Comparison of ENCODE assay signal across 8 cellular contexts in genomic region chr19:58520257-58520599, GRCh38. TPM values are rescaled to one million over a fixed set of nuclear protein-coding genes. Genes with fewer than 3 reads are reported as not detected.
DNase-seq lines count a peak whose midpoint lies in the region; ATAC-seq and TF ChIP-seq lines count a peak whose summit lies in the region.

No MANE protein-coding gene starts in this region.

- H2BK12ac ChIP-seq in neuronal stem cell (ENCODE audit: low read length), result no peak overlapping the region

- CTCF ChIA-PET in CD4-positive, alpha-beta memory T cell (lab: Charles Lee; ENCODE audit: partially characterized antibody), result interaction anchor here (0.7 to 13.8 kb wide), 28 partner anchors 9 to 604 kb away, joined by 3 to 260 read pairs (median 4); partner anchors contain the start of genes CHMP2A, MZF1, SLC27A5 and TRIM28
- CTCF ChIA-PET in PC-3 (lab: Charles Lee), result interaction anchor here (0.6 to 1.4 kb wide), 3 partner anchors 24 to 158 kb away, joined by 5 to 9 read pairs (median 5); partner anchors contain the start of genes TRIM28 and ZNF497

- intact Hi-C loops in CD4-positive, alpha-beta memory T cell (cut with micrococcal nuclease), result loop anchor here (1.0 kb wide), 2 partner anchors 53 to 61 kb away; partner anchors contain the start of gene MZF1
- intact Hi-C loops in PC-3 (cut with micrococcal nuclease), result no loop called here

- H3K4me3 ChIP-seq in CD4-positive, alpha-beta memory T cell (ENCODE audit: low read length in 2 of 2), result peak overlapping the region; percentile 81 to 88
- H3K4me3 ChIP-seq in PC-3 (ENCODE audit: low read length) (peak overlapping the region; percentile 89), epithelial cell of esophagus (ENCODE audit: low read length) (peak overlapping the region; percentile 73), neuronal stem cell (ENCODE audit: low read length in 2 of 2) (peak overlapping the region; percentile 53 to 89)

- WGBS in neuronal stem cell (ENCODE audit: extremely low coverage in 2 of 2, insufficient read length in 2 of 2, insufficient replicate concordance in 1 of 2), 2 donors, result no CpG with 5 or more reads among the region's 7 CpGs

- peak overlapping the region; percentile 92 to 97 (median 95) for H3K4me3 Mint-ChIP-seq in CD4-positive, alpha-beta memory T cell

- no peaks in the 10 kb centered on the region for H3K27me3 ChIP-seq in CD4-positive, alpha-beta memory T cell (ENCODE audit: insufficient read depth, low read length)
- H3K27me3 ChIP-seq in PC-3 (ENCODE audit: low read length), result no peaks in the 10 kb centered on the region
- peaks cover 0 to 4% (median 0%) of the 10 kb centered on the region in 3 experiments for H3K27me3 ChIP-seq in neuronal stem cell (ENCODE audit: control insufficient read depth in 3 of 3, insufficient read depth in 3 of 3, low read depth in 1 of 3, low read length in 3 of 3)

- H3K4me1 Mint-ChIP-seq in CD4-positive, alpha-beta memory T cell, result peaks cover 14 to 47% (median 28%) of the 10 kb centered on the region in 4 donors

- peaks cover 14% of the 10 kb centered on the region for H3K79me1 ChIP-seq in neuronal stem cell (ENCODE audit: low read depth, low read length)

- no peaks in the 10 kb centered on the region for H3K9me2 ChIP-seq in PC-3 (replicated peaks; ENCODE audit: low read length)

- H3K9me3 ChIP-seq in CD4-positive, alpha-beta memory T cell (ENCODE audit: control insufficient read depth in 1 of 2, low read length in 2 of 2), result no peaks in the 10 kb centered on the region
- H3K9me3 ChIP-seq in PC-3 (ENCODE audit: low read length), result no peaks in the 10 kb centered on the region
- H3K9me3 ChIP-seq in neuronal stem cell (replicated peaks in 1 of 2; ENCODE audit: control insufficient read depth in 2 of 2, insufficient read depth in 1 of 2, low read depth in 1 of 2, low read length in 2 of 2), result no peaks in the 10 kb centered on the region

- H2BK15ac ChIP-seq in neuronal stem cell (ENCODE audit: low read length), result no peak overlapping the region

- peak overlapping the region; percentile 32 for H2AK5ac ChIP-seq in neuronal stem cell (ENCODE audit: low read depth, low read length)

- no peak overlapping the region for H3K4ac ChIP-seq in neuronal stem cell (ENCODE audit: low read length)

- H3K23ac ChIP-seq in neuronal stem cell (ENCODE audit: low read depth, low read length, poor library complexity), result peak overlapping the region; percentile 98

- POLR2A ChIA-PET in CD4-positive, alpha-beta memory T cell (lab: Charles Lee; ENCODE audit: partially characterized antibody), result interaction anchor here (0.7 to 5.4 kb wide), 30 partner anchors 12 to 1109 kb away, joined by 3 to 96 read pairs (median 8); partner anchors contain the start of genes CHMP2A, ERVK3-1, MZF1 and RPS5
- POLR2A ChIA-PET in PC-3 (lab: Charles Lee; ENCODE audit: unreplicated experiment), result interaction anchor here (0.7 to 1.7 kb wide), 3 partner anchors 24 to 35 kb away, joined by 3 to 11 read pairs (median 6); partner anchors contain the start of genes CHMP2A and TRIM28

- H3K4me2 ChIP-seq in PC-3 (ENCODE audit: low read length), result peak overlapping the region; percentile 95
- H3K4me2 ChIP-seq in neuronal stem cell (ENCODE audit: insufficient read depth, low read length, poor library complexity, severe bottlenecking), result peak overlapping the region; percentile 85

- peak overlapping the region; percentile 93 for H2BK5ac ChIP-seq in neuronal stem cell (ENCODE audit: low read length)

- peaks cover 37% of the 10 kb centered on the region for H3K79me2 ChIP-seq in PC-3 (ENCODE audit: low read length)

- H3K9ac ChIP-seq in PC-3 (ENCODE audit: low read length) (peak overlapping the region; percentile 94), neuronal stem cell (ENCODE audit: low read depth, low read length, poor library complexity) (peak overlapping the region; percentile 99)

- peak overlapping the region; percentile 44 for H2BK120ac ChIP-seq in neuronal stem cell (ENCODE audit: low read depth, low read length)

- H2AFZ ChIP-seq in PC-3 (ENCODE audit: low read length), result peak overlapping the region; percentile 85
- peak overlapping the region; percentile 90 for H2AFZ ChIP-seq in neuronal stem cell (ENCODE audit: low read length)

- TF ChIP-seq CTCF in PC-3 (conservative IDR thresholded peaks at IDR 0.05; ENCODE audit: low read depth, low read length), result no peak
- no peak for TF ChIP-seq CTCF in epithelial cell of esophagus (IDR thresholded peaks at IDR 0.05; ENCODE audit: insufficient read depth, low read depth, low read length, missing control alignments)

- peak overlapping the region; percentile 82 for H3K27ac ChIP-seq in CD4-positive, alpha-beta memory T cell (ENCODE audit: low read depth, low read length)
- peak overlapping the region; percentile 65 for H3K27ac ChIP-seq in PC-3 (ENCODE audit: low read length)
- H3K27ac ChIP-seq in neuronal stem cell (replicated peaks; ENCODE audit: low read length), result peak overlapping the region; percentile 94

- no peaks in the 10 kb centered on the region for H3F3A ChIP-seq in PC-3 (ENCODE audit: low read length, unreplicated experiment)

- peaks cover 6 to 17% of the 10 kb centered on the region in 2 donors for H3K36me3 Mint-ChIP-seq in CD4-positive, alpha-beta memory T cell

- peak overlapping the region; percentile 97 to 99 (median 98) for H3K27ac Mint-ChIP-seq in CD4-positive, alpha-beta memory T cell

- H4K91ac ChIP-seq in neuronal stem cell (ENCODE audit: low read depth, low read length, poor library complexity), result no peak overlapping the region

- H3K18ac ChIP-seq in neuronal stem cell (ENCODE audit: low read length), result peak overlapping the region; percentile 99

- H3K14ac ChIP-seq in neuronal stem cell (ENCODE audit: low read length), result no peak overlapping the region

- peaks cover 13% of the 10 kb centered on the region for H3K36me3 ChIP-seq in CD4-positive, alpha-beta memory T cell (ENCODE audit: insufficient read depth, low read length)
- peaks cover 14% of the 10 kb centered on the region for H3K36me3 ChIP-seq in PC-3 (ENCODE audit: low read depth, low read length)
- peaks cover 19 to 23% of the 10 kb centered on the region in 2 donors for H3K36me3 ChIP-seq in neuronal stem cell (replicated peaks in 1 of 2; ENCODE audit: control insufficient read depth in 2 of 2, insufficient read depth in 2 of 2, low read length in 2 of 2)

- no peaks in the 10 kb centered on the region for H3K27me3 Mint-ChIP-seq in CD4-positive, alpha-beta memory T cell

- H4K8ac ChIP-seq in neuronal stem cell (ENCODE audit: low read depth, low read length), result no peak overlapping the region

- TSS peak; percentile 99 for BruUV-seq in PC-3 (replicated peaks; lab: Mats Ljungman, UMichigan)

- H3K4me1 ChIP-seq in CD4-positive, alpha-beta memory T cell (ENCODE audit: insufficient read depth, low read length), result peaks cover 25% of the 10 kb centered on the region
- peaks cover 12% of the 10 kb centered on the region for H3K4me1 ChIP-seq in PC-3 (ENCODE audit: insufficient read depth, low read length)
- H3K4me1 ChIP-seq in neuronal stem cell (ENCODE audit: control insufficient read depth in 2 of 2, insufficient read depth in 1 of 2, low read depth in 1 of 2, low read length in 2 of 2), result peaks cover 9 to 11% of the 10 kb centered on the region in 2 donors

- no peaks in the 10 kb centered on the region for H3K9me3 Mint-ChIP-seq in CD4-positive, alpha-beta memory T cell

- no peak for DNase-seq in CD4-positive, alpha-beta memory T cell
- DNase-seq in PC-3, result no peak
- DNase-seq in epithelial cell of esophagus (ENCODE audit: low read depth), result no peak
- no peak for DNase-seq in neuronal stem cell (ENCODE audit: low spot score)
- no peak for DNase-seq in globus pallidus (ENCODE audit: low spot score)
- DNase-seq in hepatic stellate cell (ENCODE audit: low spot score), result no peak
- no peak for DNase-seq in SK-N-DZ (ENCODE audit: low spot score)

- ATAC-seq in PC-3 (no peak), HG03280 (IDR thresholded peaks at IDR 0.05; ENCODE audit: unreplicated experiment) (no peak)

- no peaks in the 10 kb centered on the region for H4K20me1 ChIP-seq in PC-3 (ENCODE audit: low read length)

RNA-seq across cellular contexts. Expression of gene ZBTB45, which starts 0.6 kb away (rescaled TPM):
- 10 to 100 TPM; 19.8 TPM for total RNA-seq in CD4-positive, alpha-beta memory T cell
- 1 to 10 TPM; 1.9 to 6.2 TPM for polyA plus RNA-seq in CD4-positive, alpha-beta memory T cell
- 14.0 and 19.1 TPM in 2 replicates for total RNA-seq in PC-3 (2014; rRNA removed)
- polyA plus RNA-seq in neuronal stem cell (2013, experiment 1 of 2), result 14.3 TPM
- polyA plus RNA-seq in neuronal stem cell (2013, experiment 2 of 2), result 14.8 TPM
- 4.4 and 4.8 TPM in 2 replicates for polyA plus RNA-seq in SK-N-DZ (2014; cell fraction: cytosol; rRNA removed)
- 4.1 and 4.5 TPM in 2 replicates for polyA plus RNA-seq in SK-N-DZ (2014; cell fraction: nucleus; rRNA removed)

RNA-seq across cellular contexts. Expression of gene SLC27A5, which starts 8.4 kb away (rescaled TPM):
- total RNA-seq in CD4-positive, alpha-beta memory T cell, result 10 to 100 TPM; 10.5 to 12.2 TPM
- 10 to 100 TPM; 16.1 to 23.6 TPM for polyA plus RNA-seq in CD4-positive, alpha-beta memory T cell
- total RNA-seq in PC-3 (2014; rRNA removed), result 56.2 and 56.8 TPM in 2 replicates
- 21.6 TPM for polyA plus RNA-seq in neuronal stem cell (2013, experiment 1 of 2)
- 20.7 TPM for polyA plus RNA-seq in neuronal stem cell (2013, experiment 2 of 2)
- polyA plus RNA-seq in SK-N-DZ (2014; cell fraction: cytosol; rRNA removed), result 11.3 and 16.1 TPM in 2 replicates
- 5.9 and 7.5 TPM in 2 replicates for polyA plus RNA-seq in SK-N-DZ (2014; cell fraction: nucleus; rRNA removed)

RNA-seq across cellular contexts. Expression of gene TRIM28, which starts 23.6 kb away (rescaled TPM):
- 100 to 1,000 TPM; 342 to 348 TPM for total RNA-seq in CD4-positive, alpha-beta memory T cell
- polyA plus RNA-seq in CD4-positive, alpha-beta memory T cell, result 10 to 100 TPM; 19.4 to 70.9 TPM
- total RNA-seq in PC-3 (2014; rRNA removed), result 1,169 and 1,653 TPM in 2 replicates
- 759 TPM for polyA plus RNA-seq in neuronal stem cell (2013, experiment 1 of 2)
- polyA plus RNA-seq in neuronal stem cell (2013, experiment 2 of 2), result 741 TPM
- polyA plus RNA-seq in SK-N-DZ (2014; cell fraction: cytosol; rRNA removed), result 375 and 400 TPM in 2 replicates
- 509 and 535 TPM in 2 replicates for polyA plus RNA-seq in SK-N-DZ (2014; cell fraction: nucleus; rRNA removed)

RNA-seq across cellular contexts. Expression of gene CHMP2A, which starts 34.7 kb away (rescaled TPM):
- 10 to 100 TPM; 81.1 to 88.4 TPM for total RNA-seq in CD4-positive, alpha-beta memory T cell
- 100 to 1,000 TPM; 200 to 238 TPM for polyA plus RNA-seq in CD4-positive, alpha-beta memory T cell
- 220 and 264 TPM in 2 replicates for total RNA-seq in PC-3 (2014; rRNA removed)
- polyA plus RNA-seq in neuronal stem cell (2013, experiment 1 of 2), result 108 TPM
- 109 TPM for polyA plus RNA-seq in neuronal stem cell (2013, experiment 2 of 2)
- polyA plus RNA-seq in SK-N-DZ (2014; cell fraction: cytosol; rRNA removed), result 85.0 and 86.3 TPM in 2 replicates
- 46.1 and 47.8 TPM in 2 replicates for polyA plus RNA-seq in SK-N-DZ (2014; cell fraction: nucleus; rRNA removed)

RNA-seq across cellular contexts. Expression of gene UBE2M, which starts 38.2 kb away (rescaled TPM):
- total RNA-seq in CD4-positive, alpha-beta memory T cell, result 10 to 100 TPM; 55.1 to 58.3 TPM
- 10 to 100 TPM; 12.4 to 23.8 TPM for polyA plus RNA-seq in CD4-positive, alpha-beta memory T cell
- total RNA-seq in PC-3 (2014; rRNA removed), result 243 and 268 TPM in 2 replicates
- polyA plus RNA-seq in neuronal stem cell (2013, experiment 1 of 2), result 86.2 TPM
- 86.9 TPM for polyA plus RNA-seq in neuronal stem cell (2013, experiment 2 of 2)
- 63.0 and 69.2 TPM in 2 replicates for polyA plus RNA-seq in SK-N-DZ (2014; cell fraction: cytosol; rRNA removed)
- polyA plus RNA-seq in SK-N-DZ (2014; cell fraction: nucleus; rRNA removed), result 59.7 and 69.5 TPM in 2 replicates
